ENCODE assay signal across 8 cellular contexts in the genomic region with DNA sequence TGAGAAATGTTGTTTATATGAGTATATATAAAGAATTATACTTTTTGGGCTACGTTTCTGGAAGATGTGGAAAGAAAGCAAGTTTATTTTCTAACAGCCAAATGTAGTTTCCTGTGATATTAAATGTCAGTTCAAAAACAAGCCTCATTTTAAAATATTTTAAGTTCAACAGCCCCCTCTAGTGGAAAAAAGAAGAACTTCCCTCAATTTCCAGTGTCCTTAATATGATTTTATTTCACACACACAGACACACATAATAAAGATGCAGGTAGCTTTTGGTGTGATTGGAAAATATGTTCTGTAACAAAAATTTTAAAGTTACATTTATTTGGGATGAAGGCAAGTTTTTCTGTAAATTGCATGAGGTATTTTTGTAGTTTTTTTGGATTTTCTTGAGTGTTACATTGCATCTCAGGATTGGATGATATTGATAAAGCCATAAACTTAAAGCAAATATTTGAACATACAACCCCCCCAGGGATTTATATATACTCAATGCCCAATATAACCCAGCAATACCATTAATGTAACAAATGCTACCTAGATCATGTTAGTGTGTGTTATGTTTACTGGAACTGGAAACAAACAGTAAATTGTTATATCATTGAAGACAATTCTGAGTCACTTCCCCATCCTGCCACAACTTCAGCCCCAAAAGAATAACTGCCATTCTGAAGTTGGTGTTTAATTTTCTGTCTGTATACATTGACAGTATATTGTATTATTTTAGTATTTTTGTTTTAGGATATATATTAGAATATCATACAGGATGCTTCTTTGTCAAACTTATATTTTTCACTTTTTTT. TPM values are rescaled to one million over a fixed set of nuclear protein-coding genes. Genes with fewer than 3 reads are reported as not detected.
A peak's percentile ranks its signal among the peaks of the same experiment; 100 is the strongest.
DNase-seq lines count a peak whose midpoint lies in the region; ATAC-seq, FAIRE-seq and TF ChIP-seq lines count a peak whose summit lies in the region.

No MANE protein-coding gene starts in this region.

- FAIRE-seq in RCC 7860 (lab: Jason Lieb, UNC), result peak; percentile 84

- in situ Hi-C loops in KBM-7 (cut with MboI; ENCODE audit: low pct_unique_long_range_greater_than_20kb, low sequenced_read_pairs), result no loop called here

- H3K27me3 ChIP-seq in heart right ventricle (no peaks in the 10 kb centered on the region), right cardiac atrium (ENCODE audit: control insufficient read depth, insufficient read depth) (no peaks in the 10 kb centered on the region), neutrophil (no peaks in the 10 kb centered on the region)

- TF ChIP-seq CTCF in heart right ventricle (IDR thresholded peaks at IDR 0.05), result peak; percentile 66 to 87 (median 77)
- TF ChIP-seq CTCF in epithelial cell of esophagus (IDR thresholded peaks at IDR 0.05; ENCODE audit: insufficient read depth, low read depth, low read length, missing control alignments), result peak; percentile 46
- peak; percentile 76 for TF ChIP-seq CTCF in neutrophil (IDR thresholded peaks at IDR 0.05)

- no peaks in the 10 kb centered on the region for H3K4me1 ChIP-seq in heart right ventricle
- no peaks in the 10 kb centered on the region for H3K4me1 ChIP-seq in right cardiac atrium (ENCODE audit: control insufficient read depth, insufficient read depth, low read length)
- H3K4me1 ChIP-seq in neutrophil (ENCODE audit: control insufficient read depth in 1 of 2, insufficient read depth in 1 of 2, low read depth in 1 of 2, low read length in 1 of 2), result no peaks in the 10 kb centered on the region

- 0 to 5% methylated on average over 1 of the region's 1 CpG for WGBS in heart right ventricle, 2 donors
- WGBS in right cardiac atrium, result 0% methylated on average over 1 of the region's 1 CpG

- no peaks in the 10 kb centered on the region for H3K36me3 ChIP-seq in heart right ventricle
- H3K36me3 ChIP-seq in neutrophil, result no peaks in the 10 kb centered on the region

- H3K4me3 ChIP-seq in heart right ventricle, result no peak overlapping the region
- no peak overlapping the region for H3K4me3 ChIP-seq in right cardiac atrium (ENCODE audit: low read length)
- no peak overlapping the region for H3K4me3 ChIP-seq in epithelial cell of esophagus (ENCODE audit: low read length)
- no peak overlapping the region for H3K4me3 ChIP-seq in neutrophil (ENCODE audit: low read depth in 1 of 2, low read length in 1 of 2)

- DNase-seq in heart right ventricle (peak in 1 of 2 donors; percentile 5), right cardiac atrium (no peak), KBM-7 (peak; percentile 89), RCC 7860 (ENCODE audit: low spot score) (peak; percentile 31), epithelial cell of esophagus (ENCODE audit: low read depth) (peak; percentile 40)
- no peak for DNase-seq in activated CD8-positive, alpha-beta memory T cell treated with anti-CD3 and anti-CD28 coated beads for 24 hours

- H3K9me3 ChIP-seq in heart right ventricle, result no peaks in the 10 kb centered on the region
- no peaks in the 10 kb centered on the region for H3K9me3 ChIP-seq in right cardiac atrium (ENCODE audit: control insufficient read depth, low read length)
- H3K9me3 ChIP-seq in neutrophil, result no peaks in the 10 kb centered on the region

- intact Hi-C loops in heart right ventricle (cut with DNase I), result loop anchor here in 9 of 10 donors (2.0 to 10.0 kb wide), 10 partner anchors 55 to 502 kb away; partner anchors contain the start of gene CCDC171 (in 2 of the 9)
- intact Hi-C loops in right cardiac atrium (cut with DNase I), result loop anchor here (5.0 to 10.0 kb wide), 4 partner anchors 330 to 395 kb away; no protein-coding TSS in a partner anchor

- ATAC-seq in heart right ventricle (peak in 2 of 8 donors; percentile 52 to 56), right cardiac atrium (no peak), GM18502 (IDR thresholded peaks at IDR 0.05; ENCODE audit: poor library complexity, unreplicated experiment) (no peak)

- no peak overlapping the region for H3K27ac ChIP-seq in heart right ventricle
- H3K27ac ChIP-seq in right cardiac atrium (ENCODE audit: low read length), result no peak overlapping the region
- no peak overlapping the region for H3K27ac ChIP-seq in neutrophil

RNA-seq across cellular contexts. Expression of gene CCDC171, which starts 54.0 kb away (rescaled TPM):
- total RNA-seq in heart right ventricle (1 to 10 TPM; 1.2 to 2.4 (median 1.8) TPM), right cardiac atrium (1 to 10 TPM; 1.9 to 3.4 (median 2.9) TPM)
- polyA plus RNA-seq in heart right ventricle (under 1 TPM; 0.29 to 0.33 TPM), right cardiac atrium (0.61 TPM)

Comparison
In these comparisons a context has a peak if more than half of its experiments do, and no peak if none do; other contexts are left out.
1. DNase-seq: peak in KBM-7 (single experiment), RCC 7860 (single experiment) and epithelial cell of esophagus (single experiment); none in right cardiac atrium (0 of 3) and activated CD8-positive, alpha-beta memory T cell treated with anti-CD3 and anti-CD28 coated beads for 24 hours (single experiment).
2. Peak in every context shown above with its lines, with median percentiles within 50 percentile points of each other: CTCF ChIP-seq.